In the genomic region with DNA sequence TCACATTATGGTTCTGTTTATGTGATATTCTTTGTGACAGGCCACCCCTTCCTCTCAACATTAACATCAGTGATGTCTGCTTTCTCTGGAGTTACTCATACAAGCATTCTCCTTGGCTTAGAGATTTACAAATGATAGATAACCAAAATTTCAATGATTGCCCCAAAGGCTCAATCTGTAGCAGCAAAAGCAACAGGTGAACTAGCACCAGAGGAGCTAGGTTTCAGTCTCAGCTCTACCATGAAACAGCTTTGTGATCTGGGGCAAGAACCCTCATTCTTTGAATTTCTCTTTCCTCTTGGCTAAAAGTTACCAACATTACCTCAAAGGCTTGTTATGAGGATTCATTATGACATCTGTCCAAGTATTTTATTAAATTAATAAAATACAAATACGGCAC, we compare ENCODE assay signal across 35 cellular contexts.
"Had no signal": no experiment of that assay in that cellular context is flagged by ENCODE, and none has a peak within 500 bp of the region (broad histone marks: within the 10 kb centered on the region; RNA-seq: fewer than 3 reads in every experiment).

No MANE protein-coding gene starts in this region.

- H3K9ac ChIP-seq: KMS-11 had no signal

- H3K4me2 ChIP-seq: KMS-11 had no signal

- H3K36me3 ChIP-seq: MG63 had no signal

- H3K27ac ChIP-seq: KMS-11 had no signal

- H3K4me3 ChIP-seq: MG63 had no signal

- DNase-seq: Karpas-422, Kasumi-1, MG63, MM.1S, MV-4-11, NCI-H1048, NCI-H1092, NCI-H1092 treated with DMSO at 0.1 percent for 48 hours, NCI-H1105, NCI-H1105 treated with DMSO at 0.1 percent for 48 hours, NCI-H1417, NCI-H1417 treated with DMSO at 0.1 percent for 48 hours, NCI-H1436, NCI-H1436 treated with DMSO at 0.1 percent for 48 hours, NCI-H146, NCI-H1694, NCI-H1694 treated with DMSO at 0.1 percent for 48 hours, NCI-H187, NCI-H187 treated with DMSO at 0.1 percent for 48 hours, NCI-H1930, NCI-H2029, NCI-H2029 treated with DMSO at 0.1 percent for 48 hours, NCI-H2081, NCI-H2081 treated with DMSO at 0.1 percent for 48 hours, NCI-H2107, NCI-H2171, NCI-H2171 treated with DMSO at 0.1 percent for 48 hours, NCI-H2227 treated with DMSO at 0.1 percent for 48 hours, NCI-H226, NCI-H345, NCI-H446, NCI-H446 treated with DMSO at 0.1 percent for 48 hours, NCI-H510A, NCI-H510A treated with DMSO at 0.1 percent for 48 hours had no signal

- H3K9me3 ChIP-seq: MG63 had no signal
